Comparison of ENCODE assay signal across 8 cellular contexts in genomic region chrX:149950681-149951080, GRCh38. TPM values are rescaled to one million over a fixed set of nuclear protein-coding genes. Genes with fewer than 3 reads are reported as not detected.
DNase-seq lines count a peak whose midpoint lies in the region; FAIRE-seq and TF ChIP-seq lines count a peak whose summit lies in the region.

No MANE protein-coding gene starts in this region.

- no peaks in the 10 kb centered on the region for H3K27me3 ChIP-seq in smooth muscle cell (ENCODE audit: low read depth)

- peak; percentile 27 for FAIRE-seq in H54 (lab: Jason Lieb, UNC)

- no peak overlapping the region for H3K9ac ChIP-seq in smooth muscle cell (ENCODE audit: low read depth)

- H3K27ac Mint-ChIP-seq in CD14-positive monocyte, result no peak overlapping the region

- H3K4me3 Mint-ChIP-seq in CD14-positive monocyte, result no peak overlapping the region

- H3K4me3 ChIP-seq in foreskin fibroblast (ENCODE audit: low read depth in 1 of 2, low read length in 2 of 2), result no peak overlapping the region
- H3K4me3 ChIP-seq in smooth muscle cell, result no peak overlapping the region

- H4K20me1 ChIP-seq in smooth muscle cell (ENCODE audit: low read depth), result no peaks in the 10 kb centered on the region

- no peak for DNase-seq in CD14-positive monocyte (ENCODE audit: low spot score)
- peak; percentile 11 for DNase-seq in H54 (ENCODE audit: insufficient read length, low spot score)
- peak; percentile 21 for DNase-seq in RPMI8226
- DNase-seq in foreskin fibroblast, result peak; percentile 56 to 79
- DNase-seq in smooth muscle cell (lab: John Stamatoyannopoulos, UW; ENCODE audit: unreplicated experiment), result no peak
- no peak for DNase-seq in activated CD8-positive, alpha-beta memory T cell treated with anti-CD3 and anti-CD28 coated beads, Interleukin-2, amount 50 U/mL, for 4 hours
- DNase-seq in cerebellar nuclear complex (lab: John Stamatoyannopoulos, UW), result no peak
- no peak for DNase-seq in COR-L47 (lab: John Stamatoyannopoulos, UW)

- WGBS in smooth muscle cell (ENCODE audit: low lambda C conversion rate), result 58% methylated on average over 1 of the region's 1 CpG

- TF ChIP-seq CTCF in CD14-positive monocyte (IDR thresholded peaks at IDR 0.05), result peak; percentile 18
- peak; percentile 34 for TF ChIP-seq CTCF in foreskin fibroblast (IDR thresholded peaks at IDR 0.05; ENCODE audit: low read depth, low read length)
- TF ChIP-seq CTCF in smooth muscle cell (IDR thresholded peaks at IDR 0.05; ENCODE audit: borderline replicate concordance, insufficient read depth, poor library complexity, severe bottlenecking), result peak; percentile 47

- no peaks in the 10 kb centered on the region for H3K27me3 Mint-ChIP-seq in CD14-positive monocyte (ENCODE audit: low read depth in 3 of 3)

- H2AFZ ChIP-seq in smooth muscle cell (ENCODE audit: low read depth), result no peak overlapping the region

- H3K79me2 ChIP-seq in smooth muscle cell (ENCODE audit: low read depth), result no peaks in the 10 kb centered on the region

- no peaks in the 10 kb centered on the region for H3K4me1 ChIP-seq in smooth muscle cell (ENCODE audit: low read depth)

- H3K4me1 Mint-ChIP-seq in CD14-positive monocyte, result no peaks in the 10 kb centered on the region

- intact Hi-C loops in CD14-positive monocyte (cut with micrococcal nuclease), result no loop called here

- H3K27ac ChIP-seq in smooth muscle cell (ENCODE audit: low read depth), result no peak overlapping the region

- no peaks in the 10 kb centered on the region for H3F3A ChIP-seq in smooth muscle cell (ENCODE audit: low read depth)

- peaks cover 54 to 64% of the 10 kb centered on the region in 2 donors for H3K36me3 Mint-ChIP-seq in CD14-positive monocyte

- H3K9me3 Mint-ChIP-seq in CD14-positive monocyte, result peaks cover 0 to 2% (median 0%) of the 10 kb centered on the region in 7 donors

- TF ChIP-seq POLR2A in H54 (IDR thresholded peaks at IDR 0.05; ENCODE audit: low read depth, low read length), result no peak

- no peak overlapping the region for H3K4me2 ChIP-seq in smooth muscle cell

- no peaks in the 10 kb centered on the region for H3K36me3 ChIP-seq in smooth muscle cell (ENCODE audit: low read depth)

- H3K9me3 ChIP-seq in smooth muscle cell (replicated peaks; ENCODE audit: low read depth), result no peaks in the 10 kb centered on the region

RNA-seq across cellular contexts. Expression of gene EOLA2, which starts 12.4 kb away (rescaled TPM):
- 10 to 100 TPM; 10.1 to 22.5 TPM for polyA plus RNA-seq in CD14-positive monocyte
- 31.2 and 31.3 TPM in 2 replicates for total RNA-seq in smooth muscle cell
- polyA plus RNA-seq in smooth muscle cell, result 50.6 and 52.5 TPM in 2 replicates

RNA-seq across cellular contexts. Expression of gene HSFX4, which starts 21.3 kb away (rescaled TPM):
- polyA plus RNA-seq in CD14-positive monocyte (not detected), smooth muscle cell (not detected in 2 replicates)
- total RNA-seq in smooth muscle cell, result not detected in 2 replicates

Comparison
In these comparisons a context has a peak if more than half of its experiments do, and no peak if none do; other contexts are left out.
1. DNase-seq: peak in H54 (single experiment), RPMI8226 (single experiment) and foreskin fibroblast (2 of 2); none in CD14-positive monocyte (single experiment), smooth muscle cell (single experiment), activated CD8-positive, alpha-beta memory T cell treated with anti-CD3 and anti-CD28 coated beads, Interleukin-2, amount 50 U/mL, for 4 hours (single experiment), cerebellar nuclear complex (0 of 2) and COR-L47 (single experiment).
2. Peak in every context shown above with its lines, with median percentiles within 50 percentile points of each other: CTCF ChIP-seq.